In the genomic region with DNA sequence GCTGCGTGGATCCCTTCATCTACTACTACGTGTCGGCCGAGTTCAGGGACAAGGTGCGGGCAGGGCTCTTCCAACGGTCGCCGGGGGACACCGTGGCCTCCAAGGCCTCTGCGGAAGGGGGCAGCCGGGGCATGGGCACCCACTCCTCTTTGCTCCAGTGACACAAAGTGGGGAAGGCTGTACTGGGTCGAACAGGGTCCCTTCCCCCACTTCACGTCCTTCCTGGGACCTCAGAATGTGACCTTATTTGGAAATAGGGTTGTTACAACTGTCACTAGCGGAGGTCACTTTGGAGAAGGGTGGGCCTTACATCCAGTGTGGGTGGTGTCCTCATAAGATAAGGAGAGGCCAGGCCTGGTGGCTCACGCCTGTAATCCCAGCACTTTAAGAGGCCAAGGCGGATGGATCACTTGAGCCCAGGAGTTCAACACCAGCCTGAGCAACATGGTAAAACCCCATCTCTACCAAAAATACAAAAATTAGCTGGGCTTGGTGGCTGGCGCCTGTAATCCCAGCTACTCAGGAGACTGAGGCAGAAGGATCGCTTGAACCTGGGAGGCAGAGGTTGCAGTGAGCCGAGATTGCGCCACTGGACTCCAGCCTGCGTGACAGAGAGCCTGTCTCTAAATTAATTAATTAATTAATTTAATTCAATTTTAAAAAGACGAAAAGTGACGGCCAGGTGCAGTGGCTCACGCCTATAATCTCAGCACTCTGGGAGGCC, we compare ENCODE assay signal across 1 cellular context.
TF ChIP-seq lines count a peak whose summit lies in the region.

No MANE protein-coding gene starts in this region.

TF ChIP-seq in K562, 482 proteins besides CTCF, POLR2A, EP300 and RAD21 (continued from another document and continues in another):
- TF ChIP-seq, protein P1, sequence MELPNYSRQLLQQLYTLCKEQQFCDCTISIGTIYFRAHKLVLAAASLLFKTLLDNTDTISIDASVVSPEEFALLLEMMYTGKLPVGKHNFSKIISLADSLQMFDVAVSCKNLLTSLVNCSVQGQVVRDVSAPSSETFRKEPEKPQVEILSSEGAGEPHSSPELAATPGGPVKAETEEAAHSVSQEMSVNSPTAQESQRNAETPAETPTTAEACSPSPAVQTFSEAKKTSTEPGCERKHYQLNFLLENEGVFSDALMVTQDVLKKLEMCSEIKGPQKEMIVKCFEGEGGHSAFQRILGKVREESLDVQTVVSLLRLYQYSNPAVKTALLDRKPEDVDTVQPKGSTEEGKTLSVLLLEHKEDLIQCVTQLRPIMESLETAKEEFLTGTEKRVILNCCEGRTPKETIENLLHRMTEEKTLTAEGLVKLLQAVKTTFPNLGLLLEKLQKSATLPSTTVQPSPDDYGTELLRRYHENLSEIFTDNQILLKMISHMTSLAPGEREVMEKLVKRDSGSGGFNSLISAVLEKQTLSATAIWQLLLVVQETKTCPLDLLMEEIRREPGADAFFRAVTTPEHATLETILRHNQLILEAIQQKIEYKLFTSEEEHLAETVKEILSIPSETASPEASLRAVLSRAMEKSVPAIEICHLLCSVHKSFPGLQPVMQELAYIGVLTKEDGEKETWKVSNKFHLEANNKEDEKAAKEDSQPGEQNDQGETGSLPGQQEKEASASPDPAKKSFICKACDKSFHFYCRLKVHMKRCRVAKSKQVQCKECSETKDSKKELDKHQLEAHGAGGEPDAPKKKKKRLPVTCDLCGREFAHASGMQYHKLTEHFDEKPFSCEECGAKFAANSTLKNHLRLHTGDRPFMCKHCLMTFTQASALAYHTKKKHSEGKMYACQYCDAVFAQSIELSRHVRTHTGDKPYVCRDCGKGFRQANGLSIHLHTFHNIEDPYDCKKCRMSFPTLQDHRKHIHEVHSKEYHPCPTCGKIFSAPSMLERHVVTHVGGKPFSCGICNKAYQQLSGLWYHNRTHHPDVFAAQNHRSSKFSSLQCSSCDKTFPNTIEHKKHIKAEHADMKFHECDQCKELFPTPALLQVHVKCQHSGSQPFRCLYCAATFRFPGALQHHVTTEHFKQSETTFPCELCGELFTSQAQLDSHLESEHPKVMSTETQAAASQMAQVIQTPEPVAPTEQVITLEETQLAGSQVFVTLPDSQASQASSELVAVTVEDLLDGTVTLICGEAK (IDR thresholded peaks at IDR 0.05), result no peak
- TF ChIP-seq, protein P1 (CRISPR knock-in tag; IDR thresholded peaks at IDR 0.05), result no peak
- TF ChIP-seq DNMT1 (IDR thresholded peaks at IDR 0.05) (no peak), ZNF717 (CRISPR knock-in tag; IDR thresholded peaks at IDR 0.05) (no peak), LARP7 (IDR thresholded peaks at IDR 0.05) (no peak), PHB (CRISPR knock-in tag; IDR thresholded peaks at IDR 0.05) (no peak), PCBP1 (IDR thresholded peaks at IDR 0.05; ENCODE audit: low read depth, low read length, poor library complexity, severe bottlenecking) (no peak), ZNF174 (CRISPR knock-in tag; IDR thresholded peaks at IDR 0.05) (no peak), FOXA1 (IDR thresholded peaks at IDR 0.05; ENCODE audit: borderline replicate concordance) (no peak), ESRRB (CRISPR knock-in tag; IDR thresholded peaks at IDR 0.05; ENCODE audit: borderline replicate concordance) (no peak), ZNF695 (CRISPR knock-in tag; IDR thresholded peaks at IDR 0.05) (no peak), BRF2 (IDR thresholded peaks at IDR 0.05; ENCODE audit: borderline replicate concordance, insufficient read depth, insufficient read length) (no peak), ETS2 (tag; IDR thresholded peaks at IDR 0.05; ENCODE audit: borderline replicate concordance, poor library complexity, severe bottlenecking) (no peak), CHCHD3 (CRISPR knock-in tag; IDR thresholded peaks at IDR 0.05) (no peak), BCOR (IDR thresholded peaks at IDR 0.05) (peak; percentile 39), ARHGAP35 (IDR thresholded peaks at IDR 0.05; ENCODE audit: partially characterized antibody) (no peak), NKRF (IDR thresholded peaks at IDR 0.05; ENCODE audit: borderline replicate concordance) (no peak), USF1 (CRISPR knock-in tag; IDR thresholded peaks at IDR 0.05) (no peak), HDAC1 (IDR thresholded peaks at IDR 0.05) (peak in 1 of 2 experiments; percentile 8; a peak in 1 of 4 replicates), COPS2 (conservative IDR thresholded peaks at IDR 0.05) (no peak), CBX8 (IDR thresholded peaks at IDR 0.05; ENCODE audit: borderline replicate concordance, extremely low read depth, low read depth, low read length, poor library complexity, severe bottlenecking) (no peak), MYBL2 (IDR thresholded peaks at IDR 0.05; ENCODE audit: low read depth) (no peak), MYBL2 (CRISPR knock-in tag; IDR thresholded peaks at IDR 0.05; ENCODE audit: borderline replicate concordance) (no peak), CCAR2 (IDR thresholded peaks at IDR 0.05; ENCODE audit: low read depth, low read length) (no peak), ZBTB8A (IDR thresholded peaks at IDR 0.05; ENCODE audit: partially characterized antibody) (no peak), NR4A1 (CRISPR knock-in tag; IDR thresholded peaks at IDR 0.05) (no peak), NR4A1 (tag; IDR thresholded peaks at IDR 0.05) (no peak; the same call in 1 of the 2 replicates), MBD2 (IDR thresholded peaks at IDR 0.05; ENCODE audit: borderline replicate concordance, low read depth) (peak; percentile 68), ZNF23 (CRISPR knock-in tag; IDR thresholded peaks at IDR 0.05) (no peak), ZC3H8 (IDR thresholded peaks at IDR 0.05) (no peak), ZNF511 (CRISPR knock-in tag; IDR thresholded peaks at IDR 0.05) (no peak), SRSF1 (IDR thresholded peaks at IDR 0.05; ENCODE audit: low read depth, low read length) (no peak), TBL1XR1 (IDR thresholded peaks at IDR 0.05; ENCODE audit: low read length in 2 of 2) (peak in 1 of 2 experiments; percentile 55; a peak in 2 of 4 replicates), DACH1 (IDR thresholded peaks at IDR 0.05; ENCODE audit: partially characterized antibody) (no peak), HNRNPK (IDR thresholded peaks at IDR 0.05; ENCODE audit: low read depth, low read length, poor library complexity, severe bottlenecking) (no peak), TBP (optimal IDR thresholded peaks at IDR 0.05; ENCODE audit: low read depth, low read length) (peak; percentile 50), MNT (conservative IDR thresholded peaks at IDR 0.05) (peak in 1 of 2 experiments; percentile 43; a peak in 1 of 4 replicates), CREBBP (IDR thresholded peaks at IDR 0.05; ENCODE audit: low read depth, low read length) (no peak), NFE2 (IDR thresholded peaks at IDR 0.05; ENCODE audit: low read depth) (no peak)
- TF ChIP-seq, protein P2, sequence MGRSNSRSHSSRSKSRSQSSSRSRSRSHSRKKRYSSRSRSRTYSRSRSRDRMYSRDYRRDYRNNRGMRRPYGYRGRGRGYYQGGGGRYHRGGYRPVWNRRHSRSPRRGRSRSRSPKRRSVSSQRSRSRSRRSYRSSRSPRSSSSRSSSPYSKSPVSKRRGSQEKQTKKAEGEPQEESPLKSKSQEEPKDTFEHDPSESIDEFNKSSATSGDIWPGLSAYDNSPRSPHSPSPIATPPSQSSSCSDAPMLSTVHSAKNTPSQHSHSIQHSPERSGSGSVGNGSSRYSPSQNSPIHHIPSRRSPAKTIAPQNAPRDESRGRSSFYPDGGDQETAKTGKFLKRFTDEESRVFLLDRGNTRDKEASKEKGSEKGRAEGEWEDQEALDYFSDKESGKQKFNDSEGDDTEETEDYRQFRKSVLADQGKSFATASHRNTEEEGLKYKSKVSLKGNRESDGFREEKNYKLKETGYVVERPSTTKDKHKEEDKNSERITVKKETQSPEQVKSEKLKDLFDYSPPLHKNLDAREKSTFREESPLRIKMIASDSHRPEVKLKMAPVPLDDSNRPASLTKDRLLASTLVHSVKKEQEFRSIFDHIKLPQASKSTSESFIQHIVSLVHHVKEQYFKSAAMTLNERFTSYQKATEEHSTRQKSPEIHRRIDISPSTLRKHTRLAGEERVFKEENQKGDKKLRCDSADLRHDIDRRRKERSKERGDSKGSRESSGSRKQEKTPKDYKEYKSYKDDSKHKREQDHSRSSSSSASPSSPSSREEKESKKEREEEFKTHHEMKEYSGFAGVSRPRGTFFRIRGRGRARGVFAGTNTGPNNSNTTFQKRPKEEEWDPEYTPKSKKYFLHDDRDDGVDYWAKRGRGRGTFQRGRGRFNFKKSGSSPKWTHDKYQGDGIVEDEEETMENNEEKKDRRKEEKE (IDR thresholded peaks at IDR 0.05; ENCODE audit: borderline replicate concordance in 1 of 2, control insufficient read depth in 1 of 2, low read depth in 2 of 2, low read length in 1 of 2), result 0 out of 4 replicates have a peak, but pooled peaks of 1 of the 2 experiments have one; percentile 32
